8 cellular contexts compared by ENCODE assay signal in the genomic region with DNA sequence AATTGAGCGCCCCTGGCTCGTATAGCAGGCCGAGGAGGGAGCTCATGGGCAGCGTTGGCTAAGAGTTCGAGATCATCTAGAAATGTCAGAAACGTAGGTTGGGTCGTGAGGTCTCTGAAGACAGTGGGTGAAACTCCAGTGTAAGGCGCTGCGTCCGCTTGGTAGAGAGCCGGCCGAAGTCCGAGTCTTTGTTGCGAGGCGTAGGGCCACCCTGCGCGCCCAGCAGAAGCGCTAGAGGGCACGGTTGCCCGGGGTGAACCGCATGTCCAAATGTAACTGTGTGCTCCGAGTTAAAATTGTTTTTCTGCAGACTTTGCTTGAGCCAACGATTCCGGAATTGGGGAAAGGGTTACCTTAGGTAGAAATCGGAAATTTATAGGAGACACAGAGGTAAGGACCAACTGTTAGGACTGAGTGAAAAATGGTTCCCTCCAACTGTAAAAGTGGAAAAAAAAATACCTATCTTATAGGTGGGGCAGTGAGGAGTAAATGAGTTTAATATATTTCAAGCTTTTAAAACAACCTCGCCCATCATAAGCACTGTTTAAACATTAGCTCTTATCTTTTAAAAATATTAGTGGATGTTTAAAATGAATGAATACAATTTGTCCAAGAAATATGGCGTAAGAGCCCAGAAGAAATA. TPM values are rescaled to one million over a fixed set of nuclear protein-coding genes. Genes with fewer than 3 reads are reported as not detected.
DNase-seq lines count a peak whose midpoint lies in the region; ATAC-seq and TF ChIP-seq lines count a peak whose summit lies in the region.

No MANE protein-coding gene starts in this region.

- H3K4me3 ChIP-seq in SU-DHL-6 (ENCODE audit: insufficient read depth, low read length, poor library complexity, severe bottlenecking) (peak overlapping the region; percentile 90), skeletal muscle satellite cell (ENCODE audit: low read length) (peak overlapping the region; percentile 73)

- peak overlapping the region; percentile 74 for H3K9ac ChIP-seq in SU-DHL-6 (ENCODE audit: low read length)
- H3K9ac ChIP-seq in skeletal muscle satellite cell (ENCODE audit: low read depth, low read length): peak overlapping the region; percentile 87

- H3K27me3 ChIP-seq in SU-DHL-6 (ENCODE audit: low read length) (no peaks in the 10 kb centered on the region), skeletal muscle satellite cell (ENCODE audit: control insufficient read depth, insufficient read depth, low read length) (no peaks in the 10 kb centered on the region)

- peak overlapping the region; percentile 60 for H3K4me2 ChIP-seq in SU-DHL-6 (ENCODE audit: low read depth, low read length, poor library complexity, severe bottlenecking)
- H3K4me2 ChIP-seq in skeletal muscle satellite cell (ENCODE audit: low read length): peak overlapping the region; percentile 86

- ATAC-seq in GM21528 (IDR thresholded peaks at IDR 0.05; ENCODE audit: low FRiP score, unreplicated experiment): peak; percentile 19

- H3K36me3 ChIP-seq in KOPT-K1 (ENCODE audit: insufficient read depth, low read length): peaks cover 7% of the 10 kb centered on the region; the same call in 1 of the 2 replicates
- H3K36me3 ChIP-seq in SU-DHL-6 (ENCODE audit: low read length): no peaks in the 10 kb centered on the region
- H3K36me3 ChIP-seq in skeletal muscle satellite cell (ENCODE audit: insufficient read depth, low read length): peaks cover 8% of the 10 kb centered on the region

- DNase-seq in ELF-1 (ENCODE audit: low read depth, low spot score): peak; percentile 65
- peak in 53 of 61 donors; percentile 10 to 85 (median 64) for DNase-seq in caudate nucleus (lab: John Stamatoyannopoulos, UW)
- DNase-seq in iPS-NIHi7 (ENCODE audit: extremely low spot score): peak; percentile 50
- DNase-seq in NCI-H128 (lab: John Stamatoyannopoulos, UW; ENCODE audit: unreplicated experiment): no peak

- H3K9me2 ChIP-seq in SU-DHL-6 (replicated peaks; ENCODE audit: insufficient read depth, low read length): no peaks in the 10 kb centered on the region

- TF ChIP-seq CTCF in SU-DHL-6 (IDR thresholded peaks at IDR 0.05; ENCODE audit: insufficient read depth, low read length, poor library complexity, severe bottlenecking): peak; percentile 34

- peak overlapping the region; percentile 87 for H3K27ac ChIP-seq in KOPT-K1 (ENCODE audit: low read depth, low read length, poor library complexity, severe bottlenecking)
- H3K27ac ChIP-seq in SU-DHL-6 (ENCODE audit: low read depth, low read length): peak overlapping the region; percentile 96
- H3K27ac ChIP-seq in caudate nucleus (ENCODE audit: low read depth, low read length): peak overlapping the region; percentile 99

- peaks cover 45% of the 10 kb centered on the region for H3F3A ChIP-seq in SU-DHL-6 (ENCODE audit: insufficient read depth)

- H4K20me1 ChIP-seq in SU-DHL-6 (ENCODE audit: low read depth, low read length): peaks cover 11% of the 10 kb centered on the region; the same call in 1 of the 2 replicates

- peaks cover 34% of the 10 kb centered on the region for H3K79me2 ChIP-seq in SU-DHL-6 (ENCODE audit: insufficient read depth, low read length)

- peak overlapping the region; percentile 22 for H2AFZ ChIP-seq in SU-DHL-6 (ENCODE audit: low read depth, low read length, severe bottlenecking)

- H3K9me3 ChIP-seq in KOPT-K1 (ENCODE audit: insufficient read depth, low read length, poor library complexity, severe bottlenecking) (no peaks in the 10 kb centered on the region), SU-DHL-6 (ENCODE audit: insufficient read depth, low read length) (no peaks in the 10 kb centered on the region), skeletal muscle satellite cell (replicated peaks; ENCODE audit: low read length) (no peaks in the 10 kb centered on the region)

- H3K4me1 ChIP-seq in skeletal muscle satellite cell (ENCODE audit: control insufficient read depth, insufficient read depth, low read length): peaks cover 19% of the 10 kb centered on the region

RNA-seq across cellular contexts. Expression of a gene that starts 1.0 kb away (rescaled TPM):
- 17.5 and 22.5 TPM in 2 replicates for total RNA-seq in skeletal muscle satellite cell (2012; rRNA removed)
